ENCODE assay signal across 32 cellular contexts in the genomic region with DNA sequence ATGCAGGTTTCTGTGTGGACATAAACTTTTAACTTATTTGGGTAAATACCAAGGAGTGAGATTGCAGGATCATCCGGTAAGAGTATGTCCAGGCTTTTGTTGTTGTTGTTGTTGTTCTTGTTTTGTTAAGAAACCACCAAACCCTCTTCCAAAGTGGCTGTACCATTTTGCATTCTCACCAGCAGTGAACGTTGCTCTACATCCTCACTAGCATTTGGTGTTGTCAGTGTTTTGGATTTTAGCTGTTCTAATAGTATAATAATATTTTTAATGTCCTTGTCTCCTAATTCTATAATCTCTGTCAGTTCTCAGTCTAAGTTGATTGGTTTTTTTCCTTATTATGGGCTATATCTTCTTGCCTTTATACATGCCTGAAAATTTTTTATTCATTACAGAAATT. TPM values are rescaled to one million over a fixed set of nuclear protein-coding genes. Genes with fewer than 3 reads are reported as not detected.
"Had no signal": no experiment of that assay in that cellular context is flagged by ENCODE, and none has a peak within 500 bp of the region (broad histone marks: within the 10 kb centered on the region; RNA-seq: fewer than 3 reads in every experiment).

No MANE protein-coding gene starts in this region.

- H3K9me3 ChIP-seq: Peyer's patch, SJSA1, SK-N-SH had no signal

- H3K27ac ChIP-seq: Peyer's patch, SJSA1 had no signal

- H3K27ac Mint-ChIP-seq: T-helper 1 cell treated with Interleukin-12 subunit alpha and Interleukin-12 subunit beta and Interleukin-4 antibody, amounts not matched to agents 30 μg/mL and 1 μg/mL, for 36 hours had no signal

- ATAC-seq: PC-3 had no signal

- H3K27me3 ChIP-seq: Peyer's patch, SJSA1 had no signal

- H3K36me3 ChIP-seq: Peyer's patch, SJSA1 had no signal

- H3K9ac ChIP-seq: SK-N-SH had no signal

- H3K9me3 Mint-ChIP-seq: T-helper 1 cell treated with Interleukin-12 subunit alpha and Interleukin-12 subunit beta and Interleukin-4 antibody, amounts not matched to agents 30 μg/mL and 1 μg/mL, for 36 hours had no signal

- H3K4me2 ChIP-seq: SK-N-SH had no signal

- DNase-seq: NCI-H1048, NCI-H1092 treated with DMSO at 0.1 percent for 48 hours, NCI-H1105 treated with DMSO at 0.1 percent for 48 hours, NCI-H1417, NCI-H1436, NCI-H146, NCI-H1694, NCI-H187, NCI-H1930, NCI-H2029 treated with DMSO at 0.1 percent for 48 hours, NCI-H2081 treated with DMSO at 0.1 percent for 48 hours, NCI-H2107, NCI-H2171, NCI-H226, NCI-H446 treated with DMSO at 0.1 percent for 48 hours, NCI-H510A, NCI-H524, NCI-H526, NCI-H69, NCI-H748 treated with DMSO at 0.1 percent for 48 hours, NCI-H82, PC-3, Right ventricle myocardium superior, RPMI8226, SHP77 treated with DMSO at 0.1 percent for 48 hours, SK-N-SH, SW 1271, T-helper 1 cell had no signal

- H3K4me3 Mint-ChIP-seq: T-helper 1 cell treated with Interleukin-12 subunit alpha and Interleukin-12 subunit beta and Interleukin-4 antibody, amounts not matched to agents 30 μg/mL and 1 μg/mL, for 36 hours had no signal

- H3K4me1 ChIP-seq: Peyer's patch, SJSA1 had no signal

- H3K4me3 ChIP-seq: Peyer's patch, SJSA1 had no signal

- H3K9me2 ChIP-seq: SK-N-SH had no signal

RNA-seq across cellular contexts. Expression of a gene that starts 37.8 kb away (rescaled TPM):
- total RNA-seq: LHCN-M2 had no signal
